1 cellular context compared by ENCODE assay signal in genomic region chr10:50336140-50336539, GRCh38.
TF ChIP-seq lines count a peak whose summit lies in the region.

No MANE protein-coding gene starts in this region.

TF ChIP-seq in K562, 482 proteins besides CTCF, POLR2A, EP300 and RAD21 (continued from another document):
- TF ChIP-seq VEZF1 (CRISPR knock-in tag; IDR thresholded peaks at IDR 0.05), result no peak
- TF ChIP-seq, protein P1, sequence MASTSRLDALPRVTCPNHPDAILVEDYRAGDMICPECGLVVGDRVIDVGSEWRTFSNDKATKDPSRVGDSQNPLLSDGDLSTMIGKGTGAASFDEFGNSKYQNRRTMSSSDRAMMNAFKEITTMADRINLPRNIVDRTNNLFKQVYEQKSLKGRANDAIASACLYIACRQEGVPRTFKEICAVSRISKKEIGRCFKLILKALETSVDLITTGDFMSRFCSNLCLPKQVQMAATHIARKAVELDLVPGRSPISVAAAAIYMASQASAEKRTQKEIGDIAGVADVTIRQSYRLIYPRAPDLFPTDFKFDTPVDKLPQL (IDR thresholded peaks at IDR 0.05; ENCODE audit: extremely low read depth, insufficient read length), result no peak
- no peak for TF ChIP-seq NFIC (IDR thresholded peaks at IDR 0.05)
- TF ChIP-seq ATF2 (CRISPR knock-in tag; IDR thresholded peaks at IDR 0.05), result no peak
- no peak for TF ChIP-seq FOXK1 (CRISPR knock-in tag; IDR thresholded peaks at IDR 0.05; ENCODE audit: borderline replicate concordance)
- no peak for TF ChIP-seq ZNF609 (CRISPR knock-in tag; IDR thresholded peaks at IDR 0.05; ENCODE audit: borderline replicate concordance)
- TF ChIP-seq RBM15 (IDR thresholded peaks at IDR 0.05; ENCODE audit: insufficient read depth, low read length), result no peak
- no peak for TF ChIP-seq USF1 (CRISPR knock-in tag; IDR thresholded peaks at IDR 0.05)
- TF ChIP-seq POLR2B (IDR thresholded peaks at IDR 0.05; ENCODE audit: low read depth, partially characterized antibody), result peak; percentile 29
- no peak for TF ChIP-seq CREBBP (IDR thresholded peaks at IDR 0.05; ENCODE audit: low read depth, low read length)
- TF ChIP-seq ZNF408 (CRISPR knock-in tag; IDR thresholded peaks at IDR 0.05; ENCODE audit: low read depth), result no peak
- no peak for TF ChIP-seq NFE2L1 (tag; IDR thresholded peaks at IDR 0.05; ENCODE audit: borderline replicate concordance, low read depth)
- TF ChIP-seq CTBP1 (IDR thresholded peaks at IDR 0.05; ENCODE audit: borderline replicate concordance), result no peak
- no peak for TF ChIP-seq ZNF174 (CRISPR knock-in tag; IDR thresholded peaks at IDR 0.05)
- TF ChIP-seq ZNF175 (CRISPR knock-in tag; IDR thresholded peaks at IDR 0.05; ENCODE audit: low read depth), result no peak
- 0 out of 4 replicates have a peak, but pooled peaks of 1 of the 2 experiments have one; percentile 46 for TF ChIP-seq ZNF318 (IDR thresholded peaks at IDR 0.05; ENCODE audit: borderline replicate concordance in 1 of 2, low read depth in 1 of 2)
- TF ChIP-seq ZNF24 (IDR thresholded peaks at IDR 0.05), result no peak
- peak; percentile 21; the same call in 1 of the 2 replicates for TF ChIP-seq MAFG (tag; conservative IDR thresholded peaks at IDR 0.05)
- no peak for TF ChIP-seq CBX5 (IDR thresholded peaks at IDR 0.05; ENCODE audit: borderline replicate concordance, low read depth)
- TF ChIP-seq SRSF9 (IDR thresholded peaks at IDR 0.05; ENCODE audit: borderline replicate concordance, low read depth, low read length), result no peak
- TF ChIP-seq DDX20 (tag; IDR thresholded peaks at IDR 0.05; ENCODE audit: low read depth), result no peak
- TF ChIP-seq RBM17 (IDR thresholded peaks at IDR 0.05; ENCODE audit: borderline replicate concordance, low read depth, low read length), result no peak
- peak; percentile 29; the same call in 1 of the 2 replicates for TF ChIP-seq SOX6 (IDR thresholded peaks at IDR 0.05)
- TF ChIP-seq FOXJ2 (tag; IDR thresholded peaks at IDR 0.05), result peak; percentile 10; the same call in 1 of the 2 replicates
- no peak for TF ChIP-seq STAT5A (IDR thresholded peaks at IDR 0.05; ENCODE audit: borderline replicate concordance, low read length)
- 0 out of 4 replicates have a peak, but pooled peaks of 1 of the 2 experiments have one; percentile 16 for TF ChIP-seq NRF1 (conservative IDR thresholded peaks at IDR 0.05 in 1 of 2, IDR thresholded peaks at IDR 0.05 in 1 of 2)
- TF ChIP-seq EHMT2 (IDR thresholded peaks at IDR 0.05), result 0 out of 2 replicates have a peak, but pooled peaks have one; percentile 46
- no peak for TF ChIP-seq ZNF77 (CRISPR knock-in tag; IDR thresholded peaks at IDR 0.05)
- no peak for TF ChIP-seq KLF16 (IDR thresholded peaks at IDR 0.05)
- TF ChIP-seq ZNF445 (CRISPR knock-in tag; IDR thresholded peaks at IDR 0.05; ENCODE audit: low read depth), result no peak
- no peak for TF ChIP-seq IRF1 (CRISPR knock-in tag; IDR thresholded peaks at IDR 0.05; ENCODE audit: borderline replicate concordance)
- no peak for TF ChIP-seq CBFB (CRISPR knock-in tag; IDR thresholded peaks at IDR 0.05)
- TF ChIP-seq PTRF (tag; IDR thresholded peaks at IDR 0.05), result no peak
- TF ChIP-seq HDAC1 (IDR thresholded peaks at IDR 0.05), result 0 out of 4 replicates have a peak, but pooled peaks of 1 of the 2 experiments have one; percentile 28
- no peak for TF ChIP-seq MCM7 (IDR thresholded peaks at IDR 0.05)
- TF ChIP-seq, protein P2, sequence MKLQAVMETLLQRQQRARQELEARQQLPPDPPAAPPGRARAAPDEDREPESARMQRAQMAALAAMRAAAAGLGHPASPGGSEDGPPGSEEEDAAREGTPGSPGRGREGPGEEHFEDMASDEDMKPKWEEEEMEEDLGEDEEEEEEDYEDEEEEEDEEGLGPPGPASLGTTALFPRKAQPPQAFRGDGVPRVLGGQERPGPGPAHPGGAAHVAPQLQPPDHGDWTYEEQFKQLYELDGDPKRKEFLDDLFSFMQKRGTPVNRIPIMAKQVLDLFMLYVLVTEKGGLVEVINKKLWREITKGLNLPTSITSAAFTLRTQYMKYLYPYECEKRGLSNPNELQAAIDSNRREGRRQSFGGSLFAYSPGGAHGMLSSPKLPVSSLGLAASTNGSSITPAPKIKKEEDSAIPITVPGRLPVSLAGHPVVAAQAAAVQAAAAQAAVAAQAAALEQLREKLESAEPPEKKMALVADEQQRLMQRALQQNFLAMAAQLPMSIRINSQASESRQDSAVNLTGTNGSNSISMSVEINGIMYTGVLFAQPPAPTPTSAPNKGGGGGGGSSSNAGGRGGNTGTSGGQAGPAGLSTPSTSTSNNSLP (IDR thresholded peaks at IDR 0.05; ENCODE audit: borderline replicate concordance, low read depth, low read length), result no peak
